ENCODE assay signal across 18 cellular contexts in the genomic region with DNA sequence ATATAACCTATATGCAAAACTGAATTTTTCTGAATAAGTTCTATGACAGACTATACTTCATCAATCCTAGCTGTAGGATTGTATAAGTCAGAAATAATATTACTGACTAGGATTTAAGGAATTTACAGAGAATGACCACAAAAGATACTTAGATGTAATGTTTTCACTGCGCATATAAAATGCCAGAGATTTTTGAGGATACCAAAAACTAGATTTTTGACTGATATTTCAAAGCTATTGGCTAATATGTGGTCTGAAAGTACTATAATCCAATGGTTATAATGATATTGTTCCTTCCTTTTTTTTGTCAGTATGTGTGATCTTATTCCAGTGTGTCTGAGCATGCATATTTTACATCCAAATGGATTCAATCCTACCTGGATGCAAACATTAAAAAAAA.
"Had no signal": no experiment of that assay in that cellular context is flagged by ENCODE, and none has a peak within 500 bp of the region (broad histone marks: within the 10 kb centered on the region; RNA-seq: fewer than 3 reads in every experiment).

No MANE protein-coding gene starts in this region.

- FAIRE-seq: endometrium, kidney had no signal

- H3K4me3 ChIP-seq: gastroesophageal sphincter, left ventricle myocardium inferior, lower lobe of right lung, smooth muscle cell, suprapubic skin, tibial artery, upper lobe of left lung, uterus had no signal

- DNase-seq: effector memory CD4-positive, alpha-beta T cell; foreskin fibroblast; glutamatergic neuron; kidney; left cardiac atrium; left ventricle myocardium inferior; lower lobe of right lung; natural killer cell; right cardiac atrium; stimulated activated CD4-positive, alpha-beta T cell treated with anti-CD3 and anti-CD28 coated beads, Interleukin-2, amount 100 ng/mL, for 48 hours; stimulated activated naive CD8-positive, alpha-beta T cell treated with anti-CD3 and anti-CD28 coated beads, Interleukin-15, Interleukin-2, amounts not matched to agents 100 U/mL and 50 U/mL, for 24 hours; tibial artery; upper lobe of left lung; uterus had no signal
